In the genomic region with DNA sequence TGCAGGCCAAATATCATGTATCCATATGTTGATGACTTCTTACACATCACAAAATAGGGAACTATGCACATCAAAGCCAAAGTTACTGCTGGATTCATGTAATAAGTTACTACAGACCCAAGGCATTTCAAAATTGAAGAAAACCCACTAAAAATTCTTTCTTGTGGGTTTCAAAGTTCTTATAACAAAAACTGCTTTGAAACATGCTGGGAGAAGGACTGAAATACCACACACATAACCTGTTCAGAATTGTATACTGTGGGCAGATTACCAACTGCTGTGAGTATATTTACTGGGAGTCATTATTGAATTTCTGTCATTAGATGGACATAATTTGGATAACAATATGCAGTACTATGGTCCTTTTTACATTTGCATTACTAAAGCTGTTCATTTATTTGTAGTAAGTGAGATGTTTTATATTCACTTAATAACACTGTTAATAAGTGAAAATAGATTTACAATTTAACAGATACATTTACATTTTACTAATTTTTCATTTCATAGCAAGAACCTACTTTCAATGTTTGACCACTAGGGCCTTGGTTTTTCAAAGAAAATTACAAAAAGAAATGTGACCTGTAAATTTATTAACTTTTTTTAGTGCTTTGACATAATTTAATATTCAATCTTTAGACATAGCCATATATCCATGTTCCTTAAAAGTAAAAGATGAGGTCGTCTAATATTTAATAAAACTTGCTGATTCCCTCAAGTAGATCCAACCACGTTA, we compare ENCODE assay signal across 21 cellular contexts.
A peak's percentile ranks its signal among the peaks of the same experiment; 100 is the strongest.
DNase-seq lines count a peak whose midpoint lies in the region; ATAC-seq, FAIRE-seq and TF ChIP-seq lines count a peak whose summit lies in the region.
"Had no signal": no experiment of that assay in that cellular context is flagged by ENCODE, and none has a peak within 500 bp of the region (broad histone marks: within the 10 kb centered on the region; RNA-seq: fewer than 3 reads in every experiment).

No MANE protein-coding gene starts in this region.

- no peak overlapping the region for H2BK120ac ChIP-seq in mesendoderm (ENCODE audit: low read depth, low read length)

- peaks cover 9% of the 10 kb centered on the region for H3F3A ChIP-seq in SK-N-SH (replicated peaks; ENCODE audit: insufficient read depth)

- ATAC-seq in SK-N-SH treated with all-trans-retinoic acid at 6 μM for 48 hours (no peak), HepG2 (no peak)
- ATAC-seq: GM12878 had no signal

- no peaks in the 10 kb centered on the region for H3K79me1 ChIP-seq in mesendoderm (ENCODE audit: low read length)

- no peak overlapping the region for H3K4me3 ChIP-seq in SK-N-SH (ENCODE audit: low read depth in 2 of 2, low read length in 1 of 2)
- H3K4me3 ChIP-seq in astrocyte of the spinal cord (ENCODE audit: low read depth, low read length) = no peak overlapping the region
- H3K4me3 ChIP-seq in mesendoderm (ENCODE audit: low read length) = no peak overlapping the region
- H3K4me3 ChIP-seq in HepG2 (replicated peaks in 1 of 3; ENCODE audit: insufficient read depth in 1 of 3, low read depth in 2 of 3, low read length in 3 of 3) = no peak overlapping the region
- H3K4me3 ChIP-seq: BLaER1 treated with 17β-estradiol and CSF1 and Interleukin-3, amounts not matched to agents 10 nM and 100 nM; GM12878 had no signal

- H3K23ac ChIP-seq in mesendoderm (ENCODE audit: low read length) = no peak overlapping the region

- intact Hi-C loops in HepG2 (cut with micrococcal nuclease; ENCODE audit: unreplicated experiment) = no loop called here

- BruUV-seq in HepG2 (replicated peaks; lab: Mats Ljungman, UMichigan) = no TSS peak

- H2BK15ac ChIP-seq in mesendoderm (replicated peaks; ENCODE audit: low read depth) = peak overlapping the region; percentile 57

- H2AFZ ChIP-seq in SK-N-SH (ENCODE audit: low read depth) = no peak overlapping the region
- no peak overlapping the region for H2AFZ ChIP-seq in HepG2 (ENCODE audit: low read length)

- no peak overlapping the region for H4K8ac ChIP-seq in mesendoderm (ENCODE audit: low read depth, low read length)

- H2AK5ac ChIP-seq in mesendoderm (ENCODE audit: low read length) = no peak overlapping the region

- peak; percentile 34 for TF ChIP-seq CTCF in SK-N-SH (IDR thresholded peaks at IDR 0.05)
- no peak for TF ChIP-seq CTCF in astrocyte of the spinal cord (IDR thresholded peaks at IDR 0.05; ENCODE audit: low read depth, low read length)
- TF ChIP-seq CTCF in HepG2 (CRISPR knock-in tag; IDR thresholded peaks at IDR 0.05) = no peak
- no peak for TF ChIP-seq CTCF in GM13976 (IDR thresholded peaks at IDR 0.05; ENCODE audit: borderline replicate concordance, control extremely low read depth, extremely low read depth, insufficient read depth, missing control alignments)

- no peak for FAIRE-seq in HepG2 (lab: Jason Lieb, UNC)
- FAIRE-seq: GM12878, GM18507, H1 had no signal

- no peaks in the 10 kb centered on the region for H3K9me2 ChIP-seq in SK-N-SH

- POLR2A ChIA-PET in SK-N-SH (lab: Yijun Ruan, JAX) (no interaction called here), HepG2 (lab: Yijun Ruan, JAX) (no interaction called here)

- H3K79me2 ChIP-seq in SK-N-SH (ENCODE audit: insufficient read depth) (no peaks in the 10 kb centered on the region), mesendoderm (ENCODE audit: control insufficient read depth, insufficient read depth, low read length) (no peaks in the 10 kb centered on the region), HepG2 (ENCODE audit: insufficient read depth, low read length) (no peaks in the 10 kb centered on the region)

- H3K4me2 ChIP-seq in SK-N-SH (no peak overlapping the region), mesendoderm (ENCODE audit: low read length) (no peak overlapping the region), HepG2 (ENCODE audit: low read depth, low read length) (no peak overlapping the region)
- H3K4me2 ChIP-seq: BLaER1 treated with 17β-estradiol and CSF1 and Interleukin-3, amounts not matched to agents 10 nM and 100 nM had no signal

- no peaks in the 10 kb centered on the region for H3K9me3 ChIP-seq in SK-N-SH
- no peaks in the 10 kb centered on the region for H3K9me3 ChIP-seq in HepG2 (ENCODE audit: low read length)
- H3K9me3 ChIP-seq: BLaER1 treated with 17β-estradiol and CSF1 and Interleukin-3, amounts not matched to agents 10 nM and 100 nM had no signal

- H4K20me1 ChIP-seq in SK-N-SH (ENCODE audit: insufficient read depth) = no peaks in the 10 kb centered on the region
- no peaks in the 10 kb centered on the region for H4K20me1 ChIP-seq in HepG2 (ENCODE audit: insufficient read depth, low read length)
- H4K20me1 ChIP-seq: BLaER1 treated with 17β-estradiol and CSF1 and Interleukin-3, amounts not matched to agents 10 nM and 100 nM had no signal

- no peak overlapping the region for H3K56ac ChIP-seq in mesendoderm (ENCODE audit: low read length)

- H3K18ac ChIP-seq in mesendoderm (ENCODE audit: low read length) = no peak overlapping the region

- H3K36me3 ChIP-seq in SK-N-SH (replicated peaks in 1 of 2; ENCODE audit: control insufficient read depth in 1 of 2, insufficient read depth in 2 of 2, low read length in 1 of 2) (no peaks in the 10 kb centered on the region), mesendoderm (ENCODE audit: control insufficient read depth, insufficient read depth, low read length) (no peaks in the 10 kb centered on the region), HepG2 (replicated peaks in 1 of 2; ENCODE audit: control insufficient read depth in 1 of 2, insufficient read depth in 2 of 2, low read length in 2 of 2) (no peaks in the 10 kb centered on the region; a peak in 1 of 5 replicates)
- H3K36me3 ChIP-seq: BLaER1 treated with 17β-estradiol and CSF1 and Interleukin-3, amounts not matched to agents 10 nM and 100 nM had no signal

- no peak overlapping the region for H2BK5ac ChIP-seq in mesendoderm (ENCODE audit: low read length)

- H3K9ac ChIP-seq in SK-N-SH (no peak overlapping the region), mesendoderm (ENCODE audit: low read length) (no peak overlapping the region), HepG2 (ENCODE audit: insufficient read depth, low read depth, low read length) (no peak overlapping the region)
- H3K9ac ChIP-seq: BLaER1 treated with 17β-estradiol and CSF1 and Interleukin-3, amounts not matched to agents 10 nM and 100 nM had no signal

- no peak overlapping the region for H3K4ac ChIP-seq in mesendoderm (ENCODE audit: low read depth, low read length)

- 29% methylated on average over 2 of the region's 2 CpGs for WGBS in SK-N-SH (ENCODE audit: low lambda C conversion rate)
- WGBS in mesendoderm (ENCODE audit: extremely low coverage, insufficient coverage, low lambda C conversion rate) = no CpG with 5 or more reads among the region's 2 CpGs
- 38% methylated on average over 2 of the region's 2 CpGs for WGBS in HepG2 (ENCODE audit: low lambda C conversion rate)

- in situ Hi-C loops in astrocyte of the spinal cord (cut with HindIII; ENCODE audit: low sequenced_read_pairs) (no loop called here), HepG2 (cut with HindIII; ENCODE audit: extremely low pct_ligation_motif_present, low pct_unique_long_range_greater_than_20kb) (loop anchor here (25.0 kb wide), 1 partner anchor 691 kb away; no protein-coding TSS in a partner anchor), GM13976 (cut with MboI; ENCODE audit: low sequenced_read_pairs, unreplicated experiment) (no loop called here)

- TF ChIP-seq RAD21 in SK-N-SH (IDR thresholded peaks at IDR 0.05; ENCODE audit: low read length) = no peak
- TF ChIP-seq RAD21 in HepG2 (CRISPR knock-in tag; IDR thresholded peaks at IDR 0.05) = no peak

- no peak for TF ChIP-seq EP300 in SK-N-SH (IDR thresholded peaks at IDR 0.05; ENCODE audit: borderline replicate concordance in 1 of 2, low read depth in 1 of 2, low read length in 1 of 2)
- TF ChIP-seq EP300 in HepG2 (IDR thresholded peaks at IDR 0.05; ENCODE audit: low read depth in 2 of 2, low read length in 2 of 2) = no peak
- TF ChIP-seq EP300 in HepG2 (CRISPR knock-in tag; IDR thresholded peaks at IDR 0.05; ENCODE audit: borderline replicate concordance) = no peak

- H3K4me1 ChIP-seq in SK-N-SH (ENCODE audit: control insufficient read depth in 1 of 2, insufficient read depth in 2 of 2, low read depth in 1 of 2, low read length in 1 of 2) = peaks cover 2 to 4% of the 10 kb centered on the region in 2 experiments; a peak in 2 of 4 replicates
- no peaks in the 10 kb centered on the region for H3K4me1 ChIP-seq in mesendoderm (ENCODE audit: control insufficient read depth, low read depth, low read length)
- peaks cover 18% of the 10 kb centered on the region for H3K4me1 ChIP-seq in HepG2 (ENCODE audit: insufficient read depth, low read length)
- H3K4me1 ChIP-seq: BLaER1 treated with 17β-estradiol and CSF1 and Interleukin-3, amounts not matched to agents 10 nM and 100 nM had no signal

- DNase-seq in SK-N-SH (no peak), astrocyte of the spinal cord (ENCODE audit: low read depth, low spot score) (peak; percentile 38), mesendoderm (no peak), HepG2 (ENCODE audit: low spot score) (no peak), GOT3 (lab: John Stamatoyannopoulos, UW) (no peak), HUDEP-2 (lab: John Stamatoyannopoulos, UW; ENCODE audit: unreplicated experiment in 76 of 76) (no peak), GM13976 (ENCODE audit: low spot score) (no peak)
- DNase-seq: DND-41, GDM1, NCI-H1092 treated with DMSO at 0.1 percent for 48 hours, NCI-H1694, NCI-H2107, NCI-H226, NCI-H526 treated with DMSO at 0.1 percent for 48 hours had no signal

- H3K27ac ChIP-seq in SK-N-SH (ENCODE audit: low read depth in 2 of 2, low read length in 1 of 2) (no peak overlapping the region), mesendoderm (ENCODE audit: low read depth, low read length) (no peak overlapping the region), HepG2 (ENCODE audit: extremely low read length, insufficient read depth, low read length) (no peak overlapping the region)
- H3K27ac ChIP-seq: 22Rv1; BLaER1 treated with 17β-estradiol and CSF1 and Interleukin-3, amounts not matched to agents 10 nM and 100 nM; RWPE1 had no signal

- CTCF ChIA-PET in SK-N-SH (lab: Yijun Ruan, JAX) (interaction anchor here (1.1 kb wide), 1 partner anchor 22 kb away, joined by 3 read pairs; no protein-coding TSS in a partner anchor), HepG2 (lab: Yijun Ruan, JAX; ENCODE audit: low intra/inter-chr PET ratio, low total read pairs) (no interaction called here)

- no peak for TF ChIP-seq POLR2A in HepG2 (IDR thresholded peaks at IDR 0.05; ENCODE audit: insufficient read depth in 1 of 2, low read depth in 2 of 2, low read length in 2 of 2)

- no peaks in the 10 kb centered on the region for H3K27me3 ChIP-seq in SK-N-SH (ENCODE audit: insufficient read depth)
- H3K27me3 ChIP-seq in mesendoderm (ENCODE audit: insufficient read depth, low read length, poor library complexity) = no peaks in the 10 kb centered on the region
- H3K27me3 ChIP-seq in HepG2 (ENCODE audit: control insufficient read depth in 1 of 2, insufficient read depth in 2 of 2, low read length in 2 of 2) = no peaks in the 10 kb centered on the region
- H3K27me3 ChIP-seq: BLaER1 treated with 17β-estradiol and CSF1 and Interleukin-3, amounts not matched to agents 10 nM and 100 nM had no signal

- H4K5ac ChIP-seq in mesendoderm (ENCODE audit: low read length) = no peak overlapping the region

TF ChIP-seq in SK-N-SH, 30 proteins besides CTCF, POLR2A, EP300 and RAD21 (continues in another document):
- no peak for TF ChIP-seq RFX5 (IDR thresholded peaks at IDR 0.05; ENCODE audit: low read length)

TF ChIP-seq in SK-N-SH treated with all-trans-retinoic acid at 6 μM for 48 hours, 23 proteins besides CTCF, POLR2A, EP300 and RAD21 (continues in another document):
- TF ChIP-seq BACH2 (CRISPR knock-in tag; IDR thresholded peaks at IDR 0.05; ENCODE audit: borderline replicate concordance) = no peak
